10 cellular contexts compared by ENCODE assay signal in the genomic region with DNA sequence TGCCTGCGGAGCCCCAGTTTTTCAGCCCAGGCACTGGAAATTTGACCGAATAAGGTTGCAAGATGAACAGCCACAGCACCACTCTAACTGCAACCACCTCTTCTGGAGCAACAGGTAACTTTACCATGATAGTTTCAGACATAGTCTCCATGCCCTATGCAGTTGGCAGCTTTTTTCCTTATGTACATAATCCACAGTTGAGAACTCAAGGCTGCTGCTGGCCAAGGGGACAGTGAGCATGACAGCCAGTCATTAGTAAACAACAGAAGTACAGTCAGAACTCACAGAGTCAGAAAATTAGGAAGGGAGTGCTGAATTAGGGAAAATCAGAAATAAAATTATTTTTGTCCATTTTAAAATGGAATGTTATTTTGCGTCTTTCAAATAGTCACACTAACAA.
"Had no signal": no experiment of that assay in that cellular context is flagged by ENCODE, and none has a peak within 500 bp of the region (broad histone marks: within the 10 kb centered on the region; RNA-seq: fewer than 3 reads in every experiment).

No MANE protein-coding gene starts in this region.

- H2AFZ ChIP-seq: GM23248 had no signal

- FAIRE-seq: K562 had no signal

- H3K27ac ChIP-seq: GM23248, HL-60 had no signal

- ATAC-seq: HCT116, K562 had no signal

- H3K27ac Mint-ChIP-seq: HFFc6 had no signal

- H3K9ac ChIP-seq: GM23248 had no signal

- H3K9me3 ChIP-seq: HAP-1 had no signal

- H3K4me1 ChIP-seq: HAP-1 had no signal

- H3K9me3 Mint-ChIP-seq: HFFc6 had no signal

- H3K4me3 Mint-ChIP-seq: HFFc6 had no signal

- H3K4me3 ChIP-seq: GM23248, HAP-1, K562 had no signal

- DNase-seq: GM23248, GOT3, H7, HFFc6, IMR-90, KG1 had no signal

- H3K36me3 ChIP-seq: HAP-1 had no signal
